In the genomic region with DNA sequence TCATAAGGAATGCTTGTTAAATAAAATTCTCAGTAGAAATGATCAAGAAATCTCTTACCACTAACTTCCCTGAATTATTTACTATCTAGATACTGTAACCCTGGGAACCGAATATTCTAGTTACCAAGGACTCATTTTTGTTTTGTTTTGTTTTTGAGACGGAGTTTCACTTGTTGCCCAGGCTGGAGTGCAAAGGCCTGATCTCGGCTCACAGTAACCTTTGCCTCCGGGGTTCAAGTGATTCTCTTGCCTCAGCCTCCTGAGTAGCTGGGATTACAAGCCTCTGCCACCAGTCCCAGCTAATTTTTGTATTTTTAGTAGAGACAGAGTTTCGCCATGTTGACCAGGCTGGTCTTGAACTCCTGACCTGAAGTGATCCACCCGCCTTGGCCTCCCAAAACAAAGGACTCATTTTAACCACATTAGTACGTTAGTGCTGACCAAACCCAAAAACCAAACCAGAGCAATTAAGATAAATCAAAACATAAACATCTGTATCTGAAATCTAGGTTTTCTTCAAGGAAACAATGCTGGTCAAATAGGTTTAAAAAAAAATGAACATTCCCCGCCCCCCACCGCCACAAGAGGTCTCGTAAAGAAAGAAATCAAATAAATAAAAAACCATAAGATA, we compare ENCODE assay signal across 13 cellular contexts. TPM values are rescaled to one million over a fixed set of nuclear protein-coding genes. Genes with fewer than 3 reads are reported as not detected.
A peak's percentile ranks its signal among the peaks of the same experiment; 100 is the strongest.
DNase-seq lines count a peak whose midpoint lies in the region; ATAC-seq and TF ChIP-seq lines count a peak whose summit lies in the region.
"Had no signal": no experiment of that assay in that cellular context is flagged by ENCODE, and none has a peak within 500 bp of the region (broad histone marks: within the 10 kb centered on the region; RNA-seq: fewer than 3 reads in every experiment).

No MANE protein-coding gene starts in this region.

- H3K9me3 ChIP-seq in Caco-2 = no peaks in the 10 kb centered on the region
- H3K9me3 ChIP-seq in Loucy (ENCODE audit: insufficient read depth, low read depth, low read length) = no peaks in the 10 kb centered on the region
- H3K9me3 ChIP-seq in mucosa of stomach (ENCODE audit: control insufficient read depth, low read length) = no peaks in the 10 kb centered on the region
- no peaks in the 10 kb centered on the region for H3K9me3 ChIP-seq in adrenal gland (replicated peaks in 1 of 3)
- H3K9me3 ChIP-seq: SK-N-SH had no signal

- no peaks in the 10 kb centered on the region for H3K27me3 Mint-ChIP-seq in Caco-2 (ENCODE audit: insufficient read depth, unreplicated experiment)

- WGBS in adrenal gland, 4 donors = 69 to 82% (median 75%) methylated on average over 10 of the region's 10 CpGs

- no peak for TF ChIP-seq POLR2A in adrenal gland (IDR thresholded peaks at IDR 0.05)

- H3K9ac ChIP-seq in Loucy (ENCODE audit: low read depth, low read length, poor library complexity, severe bottlenecking) (peak overlapping the region; percentile 85), mucosa of stomach (ENCODE audit: low read length) (peak overlapping the region; percentile 18)
- H3K9ac ChIP-seq: SK-N-SH had no signal

- H3K27me3 ChIP-seq in Caco-2 (replicated peaks; ENCODE audit: control insufficient read depth, insufficient read depth, low read length) (no peaks in the 10 kb centered on the region), Loucy (ENCODE audit: insufficient read depth, low read length, poor library complexity, severe bottlenecking) (peaks cover 4% of the 10 kb centered on the region), brain microvascular endothelial cell (replicated peaks) (no peaks in the 10 kb centered on the region), mucosa of stomach (ENCODE audit: control insufficient read depth, insufficient read depth, low read length) (no peaks in the 10 kb centered on the region), adrenal gland (no peaks in the 10 kb centered on the region)

- in situ Hi-C loops in brain microvascular endothelial cell (cut with HindIII; ENCODE audit: low pct_ligation_motif_present, low sequenced_read_pairs) = no loop called here

- TF ChIP-seq CTCF in Caco-2 (IDR thresholded peaks at IDR 0.05; ENCODE audit: insufficient read depth in 1 of 2, low read depth in 1 of 2, low read length in 1 of 2, severe bottlenecking in 1 of 2, unreplicated experiment in 1 of 2) = no peak
- TF ChIP-seq CTCF in Loucy (conservative IDR thresholded peaks at IDR 0.05; ENCODE audit: low read length) = no peak
- TF ChIP-seq CTCF in brain microvascular endothelial cell (IDR thresholded peaks at IDR 0.05; ENCODE audit: low read depth, low read length, missing control alignments) = no peak
- no peak for TF ChIP-seq CTCF in adrenal gland (IDR thresholded peaks at IDR 0.05)

- peaks cover 36% of the 10 kb centered on the region for H3K4me1 ChIP-seq in Caco-2
- H3K4me1 ChIP-seq in Loucy (ENCODE audit: insufficient read depth, low read length, poor library complexity, severe bottlenecking) = peaks cover 61% of the 10 kb centered on the region
- peaks cover 50% of the 10 kb centered on the region for H3K4me1 ChIP-seq in mucosa of stomach (ENCODE audit: control insufficient read depth, insufficient read depth, low read length)
- H3K4me1 ChIP-seq in adrenal gland (replicated peaks in 1 of 2) = peaks cover 6 to 26% of the 10 kb centered on the region in 2 donors

- peaks cover 84% of the 10 kb centered on the region for H3K79me2 ChIP-seq in Loucy (ENCODE audit: insufficient read depth, low read length)

- no TSS peak for BruUV-seq in Caco-2 (replicated peaks; lab: Mats Ljungman, UMichigan)

- H3K27ac ChIP-seq in brain microvascular endothelial cell (peak overlapping the region; percentile 27), substantia nigra (ENCODE audit: low read depth, low read length, poor library complexity, severe bottlenecking) (no peak overlapping the region), adrenal gland (no peak overlapping the region)

- ATAC-seq in GM18520 (IDR thresholded peaks at IDR 0.05; ENCODE audit: unreplicated experiment) = no peak

- POLR2A ChIA-PET in Caco-2 (lab: Charles Lee) = no interaction called here

- peaks cover 75% of the 10 kb centered on the region for H3K36me3 Mint-ChIP-seq in Caco-2 (ENCODE audit: insufficient read depth, unreplicated experiment)

- H3K4me3 Mint-ChIP-seq in Caco-2 (ENCODE audit: unreplicated experiment) = peak overlapping the region; percentile 98

- H3K4me3 ChIP-seq in Caco-2 (ENCODE audit: low read depth, low read length) = no peak overlapping the region
- H3K4me3 ChIP-seq in Loucy (ENCODE audit: low read length, poor library complexity, severe bottlenecking) = peak overlapping the region; percentile 83
- H3K4me3 ChIP-seq in brain microvascular endothelial cell (ENCODE audit: low read depth, low read length) = no peak overlapping the region
- no peak overlapping the region for H3K4me3 ChIP-seq in mucosa of stomach (ENCODE audit: low read length)
- no peak overlapping the region for H3K4me3 ChIP-seq in adrenal gland

- peaks cover 84% of the 10 kb centered on the region for H4K20me1 ChIP-seq in Loucy (ENCODE audit: insufficient read depth, low read length, poor library complexity, severe bottlenecking)

- H3K4me1 Mint-ChIP-seq in Caco-2 (ENCODE audit: low read depth, unreplicated experiment) = peaks cover 22% of the 10 kb centered on the region

- no peak overlapping the region for H2AFZ ChIP-seq in Loucy (ENCODE audit: low read length)

- DNase-seq in Caco-2 = no peak
- no peak for DNase-seq in brain microvascular endothelial cell
- no peak for DNase-seq in substantia nigra (lab: John Stamatoyannopoulos, UW)
- no peak for DNase-seq in adrenal gland
- DNase-seq: dermis blood vessel endothelial cell; Karpas-422; NCI-H510A treated with DMSO at 0.1 percent for 48 hours; SK-N-SH; stimulated activated CD8-positive, alpha-beta memory T cell treated with anti-CD3 and anti-CD28 coated beads, Interleukin-4, amount 100 ng/mL, for 48 hours had no signal

- H3K27ac Mint-ChIP-seq in Caco-2 (ENCODE audit: unreplicated experiment) = peak overlapping the region; percentile 31

- H3F3A ChIP-seq in Loucy (ENCODE audit: low read depth) = no peaks in the 10 kb centered on the region

- peak overlapping the region; percentile 96 for H3K4me2 ChIP-seq in Loucy (ENCODE audit: low read depth, low read length, poor library complexity, severe bottlenecking)
- H3K4me2 ChIP-seq: SK-N-SH had no signal

- H3K36me3 ChIP-seq in Caco-2 (ENCODE audit: control insufficient read depth, insufficient read depth, low read length) (no peaks in the 10 kb centered on the region), Loucy (ENCODE audit: insufficient read depth, low read length) (peaks cover 26% of the 10 kb centered on the region; the same call in 1 of the 2 replicates), brain microvascular endothelial cell (replicated peaks) (peaks cover 23% of the 10 kb centered on the region), mucosa of stomach (ENCODE audit: control insufficient read depth, insufficient read depth, low read length) (peaks cover 5% of the 10 kb centered on the region), adrenal gland (replicated peaks in 1 of 2) (peaks cover 0 to 9% of the 10 kb centered on the region in 2 donors)

- CTCF ChIA-PET in Caco-2 (lab: Charles Lee) = no interaction called here

- intact Hi-C loops in Caco-2 (cut with micrococcal nuclease; ENCODE audit: unreplicated experiment) (no loop called here), adrenal gland (cut with DNase I) (no loop called here)

- H3K9me3 Mint-ChIP-seq in Caco-2 (ENCODE audit: unreplicated experiment) = no peaks in the 10 kb centered on the region

- no peaks in the 10 kb centered on the region for H3K9me2 ChIP-seq in Loucy (replicated peaks; ENCODE audit: low read depth, low read length)
- H3K9me2 ChIP-seq: SK-N-SH had no signal

RNA-seq across cellular contexts. Expression of gene TXN, which starts 3.7 kb away (rescaled TPM):
- total RNA-seq in Caco-2 (2022) (446 and 476 TPM in 2 replicates), adrenal gland (100 to 1,000 TPM in 5 of 8 donors, 10 to 100 TPM in 3; 60.3 to 132 (median 108) TPM)
- polyA plus RNA-seq in adrenal gland = 100 to 1,000 TPM; 146 to 331 (median 224) TPM

RNA-seq across cellular contexts. Expression of gene C9orf152, which starts 44.7 kb away (rescaled TPM):
- 0.36 and 0.42 TPM in 2 replicates for total RNA-seq in Caco-2 (2022)
- not detected for total RNA-seq in adrenal gland
- polyA plus RNA-seq in adrenal gland = under 1 TPM in 1 of 3 donors, not detected in 2; 0.13 TPM
- total RNA-seq: Daoy, dermis blood vessel endothelial cell had no signal
- polyA plus RNA-seq: SK-N-SH had no signal
